ENCODE assay signal across 8 cellular contexts in the genomic region with DNA sequence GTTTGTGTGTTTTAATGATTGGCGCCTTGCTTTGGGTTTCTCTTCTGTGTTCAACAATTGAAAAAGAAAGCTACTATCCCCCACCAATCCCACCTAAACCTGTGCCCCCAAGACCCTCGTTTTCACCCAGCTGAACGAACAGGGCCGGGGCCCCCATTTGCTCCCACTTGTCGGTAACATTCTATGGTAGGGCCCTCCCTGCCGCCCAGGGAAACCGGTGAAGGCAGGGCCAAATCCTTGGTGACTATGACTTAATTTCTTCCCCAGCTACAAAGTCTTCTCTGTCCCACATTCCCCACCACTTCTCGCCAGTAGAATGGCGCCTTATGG. TPM values are rescaled to one million over a fixed set of nuclear protein-coding genes. Genes with fewer than 3 reads are reported as not detected.
A peak's percentile ranks its signal among the peaks of the same experiment; 100 is the strongest.
DNase-seq lines count a peak whose midpoint lies in the region; ATAC-seq and TF ChIP-seq lines count a peak whose summit lies in the region.

No MANE protein-coding gene starts in this region.

- no peak for TF ChIP-seq RAD21 in IMR-90 (IDR thresholded peaks at IDR 0.05; ENCODE audit: low read length)

- H4K5ac ChIP-seq in IMR-90 (ENCODE audit: low read depth, low read length) = peak overlapping the region; percentile 93

- DNase-seq in ACHN (peak; percentile 9), IMR-90 (no peak), mammary epithelial cell (no peak), mesothelial cell of epicardium (ENCODE audit: low spot score in 2 of 2, unreplicated experiment in 2 of 2) (no peak), D341Med (ENCODE audit: low spot score) (no peak), putamen (ENCODE audit: low spot score) (no peak), AG08396 (ENCODE audit: low spot score) (no peak)

- POLR2A ChIA-PET in IMR-90 (lab: Charles Lee; ENCODE audit: unreplicated experiment) = no interaction called here

- no peak for TF ChIP-seq POLR2A in IMR-90 (IDR thresholded peaks at IDR 0.05; ENCODE audit: low read depth, low read length)

- H3K9me3 ChIP-seq in IMR-90 (ENCODE audit: control insufficient read depth, insufficient read depth, low read length) (no peaks in the 10 kb centered on the region), mammary epithelial cell (replicated peaks; ENCODE audit: insufficient read depth, low read length) (no peaks in the 10 kb centered on the region)

- peak overlapping the region; percentile 99 for H3K4me3 Mint-ChIP-seq in mesothelial cell of epicardium

- peaks cover 8% of the 10 kb centered on the region for H3K4me1 ChIP-seq in IMR-90 (ENCODE audit: control insufficient read depth, insufficient read depth, low read length)
- peaks cover 15% of the 10 kb centered on the region for H3K4me1 ChIP-seq in mammary epithelial cell (ENCODE audit: insufficient read depth, low read length)

- in situ Hi-C loops in ACHN (cut with HindIII; ENCODE audit: low pct_ligation_motif_present, low pct_unique_long_range_greater_than_20kb, low sequenced_read_pairs) = no loop called here
- in situ Hi-C loops in IMR-90 (cut with MboI; ENCODE audit: low sequenced_read_pairs) = loop anchor here (10.0 kb wide), 1 partner anchor 209 kb away; no protein-coding TSS in a partner anchor
- in situ Hi-C loops in mammary epithelial cell (cut with MboI; ENCODE audit: low sequenced_read_pairs in 2 of 2) = loop anchor here in 1 of 2 donors (25.0 kb wide), 1 partner anchor 206 kb away; the partner anchor contains the start of gene NEURL3

- WGBS in IMR-90 (ENCODE audit: extremely low coverage in 2 of 2, insufficient read length in 1 of 2), 2 experiments = 18% methylated on average over 3 of the region's 9 CpGs; no CpG with 5 or more reads in 1 of the 2 experiments
- WGBS in mammary epithelial cell (ENCODE audit: low coverage, missing lambda C conversion rate) = 19% methylated on average over 9 of the region's 9 CpGs

- dilution Hi-C loops in IMR-90 (cut with HindIII; ENCODE audit: low sequenced_read_pairs, unreplicated experiment) (no loop called here), mammary epithelial cell (cut with HindIII; ENCODE audit: low sequenced_read_pairs) (no loop called here)

- peak overlapping the region; percentile 99 for H2AK9ac ChIP-seq in IMR-90 (replicated peaks; ENCODE audit: low read depth, low read length, poor library complexity)

- CTCF ChIA-PET in IMR-90 (lab: Yijun Ruan, JAX) (no interaction called here), mammary epithelial cell (lab: Charles Lee; ENCODE audit: low non-redundant PET) (no interaction called here)

- H4K91ac ChIP-seq in IMR-90 (ENCODE audit: insufficient read depth, low read depth, low read length) = peak overlapping the region; percentile 93

- ATAC-seq in IMR-90 (ENCODE audit: low read depth) (peak; percentile 4; the same call in 1 of the 2 replicates), GM21515 (IDR thresholded peaks at IDR 0.05; ENCODE audit: unreplicated experiment) (no peak)

- H3K27me3 ChIP-seq in IMR-90 (ENCODE audit: control insufficient read depth, insufficient read depth, low read length) = no peaks in the 10 kb centered on the region
- H3K27me3 ChIP-seq in mammary epithelial cell (ENCODE audit: insufficient read depth, low read length) = no peaks in the 10 kb centered on the region

- H3K4ac ChIP-seq in IMR-90 (ENCODE audit: low read depth, low read length) = peak overlapping the region; percentile 91

- H3K9me3 Mint-ChIP-seq in mesothelial cell of epicardium = no peaks in the 10 kb centered on the region

- peak overlapping the region; percentile 94 for H3K14ac ChIP-seq in IMR-90 (replicated peaks; ENCODE audit: low read depth, low read length)

- H3K79me2 ChIP-seq in mammary epithelial cell (ENCODE audit: insufficient read depth, low read length) = peaks cover 44% of the 10 kb centered on the region

- peak overlapping the region; percentile 89 for H3K56ac ChIP-seq in IMR-90 (ENCODE audit: extremely low read depth, insufficient read depth, low read length)

- peak overlapping the region; percentile 63 for H2BK5ac ChIP-seq in IMR-90 (ENCODE audit: low read depth, low read length, poor library complexity, severe bottlenecking)

- H4K20me1 ChIP-seq in IMR-90 (ENCODE audit: insufficient read depth, low read length) (peaks cover 12% of the 10 kb centered on the region; the same call in 1 of the 2 replicates), mammary epithelial cell (ENCODE audit: insufficient read depth, low read length) (no peaks in the 10 kb centered on the region)

- H3K23ac ChIP-seq in IMR-90 (ENCODE audit: low read depth, low read length) = peak overlapping the region; percentile 75

- H3K27ac Mint-ChIP-seq in mesothelial cell of epicardium = peak overlapping the region; percentile 98

- H3K4me1 Mint-ChIP-seq in mesothelial cell of epicardium = peaks cover 27% of the 10 kb centered on the region

- peak overlapping the region; percentile 79 for H2AK5ac ChIP-seq in IMR-90 (ENCODE audit: low read depth, low read length)

- intact Hi-C loops in IMR-90 (cut with micrococcal nuclease) (loop anchor here (1.0 kb wide), 1 partner anchor 203 kb away; no protein-coding TSS in a partner anchor), mammary epithelial cell (cut with micrococcal nuclease) (loop anchor here (1.0 kb wide), 3 partner anchors 24 to 203 kb away; no protein-coding TSS in a partner anchor)

- peak overlapping the region; percentile 40 for H3K18ac ChIP-seq in IMR-90 (ENCODE audit: low read depth, low read length)

- peak overlapping the region; percentile 50; the same call in 1 of the 2 replicates for H2BK120ac ChIP-seq in IMR-90 (ENCODE audit: low read depth, low read length)

- H3K4me2 ChIP-seq in IMR-90 (ENCODE audit: low read depth, low read length) = peak overlapping the region; percentile 92
- peak overlapping the region; percentile 74 for H3K4me2 ChIP-seq in mammary epithelial cell (ENCODE audit: insufficient read depth, low read depth, low read length)

- peak overlapping the region; percentile 24; the same call in 1 of the 3 replicates for H2BK15ac ChIP-seq in IMR-90 (ENCODE audit: low read depth, low read length)

- peaks cover 34 to 44% of the 10 kb centered on the region in 2 experiments for H3K79me1 ChIP-seq in IMR-90 (ENCODE audit: low read depth in 1 of 2, low read length in 2 of 2)

- H4K8ac ChIP-seq in IMR-90 (ENCODE audit: low read depth in 2 of 2, low read length in 2 of 2) = peak overlapping the region; percentile 98 to 99

- H3K36me3 Mint-ChIP-seq in mesothelial cell of epicardium = peaks cover 29% of the 10 kb centered on the region

- H3K9me1 ChIP-seq in IMR-90 (ENCODE audit: insufficient read depth, low read length) = peaks cover 3% of the 10 kb centered on the region; the same call in 1 of the 2 replicates

- BruUV-seq in IMR-90 (replicated peaks; lab: Mats Ljungman, UMichigan) (no TSS peak), mammary epithelial cell (replicated peaks; lab: Mats Ljungman, UMichigan) (TSS peak; percentile 87)

- no peak for TF ChIP-seq CTCF in IMR-90 (conservative IDR thresholded peaks at IDR 0.05; ENCODE audit: low read depth, low read length)
- no peak for TF ChIP-seq CTCF in mammary epithelial cell (conservative IDR thresholded peaks at IDR 0.05 in 1 of 2, IDR thresholded peaks at IDR 0.05 in 1 of 2; ENCODE audit: extremely low read depth in 1 of 2, insufficient read depth in 1 of 2, low read depth in 1 of 2, low read length in 2 of 2)
- TF ChIP-seq CTCF in mesothelial cell of epicardium (IDR thresholded peaks at IDR 0.05; ENCODE audit: unreplicated experiment) = no peak

- H3K36me3 ChIP-seq in IMR-90 (ENCODE audit: control insufficient read depth, insufficient read depth, low read length) = peaks cover 21% of the 10 kb centered on the region
- H3K36me3 ChIP-seq in mammary epithelial cell (ENCODE audit: insufficient read depth, low read length) = peaks cover 22% of the 10 kb centered on the region

- no peak overlapping the region for H2BK20ac ChIP-seq in IMR-90 (ENCODE audit: low read depth, low read length)

- peak overlapping the region; percentile 99 for H2AFZ ChIP-seq in IMR-90 (replicated peaks; ENCODE audit: low read length, poor library complexity)
- peak overlapping the region; percentile 98 for H2AFZ ChIP-seq in mammary epithelial cell (ENCODE audit: low read depth, low read length)

- peaks cover 3% of the 10 kb centered on the region for H3K27me3 Mint-ChIP-seq in mesothelial cell of epicardium (ENCODE audit: low read depth)

- H3K9ac ChIP-seq in IMR-90 (ENCODE audit: low read depth, low read length) (peak overlapping the region; percentile 81), mammary epithelial cell (ENCODE audit: insufficient read depth, low read length) (peak overlapping the region; percentile 88)

- H3K4me3 ChIP-seq in IMR-90 (ENCODE audit: insufficient read depth, low read depth, low read length) = peak overlapping the region; percentile 97
- H3K4me3 ChIP-seq in mammary epithelial cell (replicated peaks in 1 of 3; ENCODE audit: insufficient read depth in 1 of 3, low read depth in 2 of 3, low read length in 3 of 3) = peak overlapping the region; percentile 74 to 97 (median 84)

- peak overlapping the region; percentile 84 for H3K27ac ChIP-seq in IMR-90 (ENCODE audit: insufficient read depth, low read length)
- H3K27ac ChIP-seq in mammary epithelial cell (ENCODE audit: insufficient read depth, low read depth, low read length) = peak overlapping the region; percentile 79

RNA-seq across cellular contexts. Expression of gene SNRNP200, which starts 0.6 kb away (rescaled TPM):
- 44.1 and 44.2 TPM in 2 replicates for total RNA-seq in IMR-90 (2012; rRNA removed)
- polyA plus RNA-seq in IMR-90 (2012; rRNA removed) = 108 TPM in 2 replicates
- polyA plus RNA-seq in IMR-90 (2012; cell fraction: cytosol; rRNA removed) = 51.0 and 82.3 TPM in 2 replicates
- polyA plus RNA-seq in IMR-90 (2012; cell fraction: nucleus; rRNA removed; ENCODE audit: low replicate concordance) = 226 and 252 TPM in 2 replicates
- 10 to 100 TPM; 45.5 to 93.8 TPM for total RNA-seq in mammary epithelial cell
- 108 TPM for polyA plus RNA-seq in mammary epithelial cell
- 191 TPM for polyA minus RNA-seq in mammary epithelial cell
- total RNA-seq in mesothelial cell of epicardium = 195 to 200 TPM (median 199 TPM) in 3 replicates

RNA-seq across cellular contexts. Expression of gene ITPRIPL1, which starts 19.2 kb away (rescaled TPM):
- total RNA-seq in IMR-90 (2012; rRNA removed) = 1.1 and 1.4 TPM in 2 replicates
- polyA plus RNA-seq in IMR-90 (2012; rRNA removed) = 0.84 and 0.99 TPM in 2 replicates
- polyA plus RNA-seq in IMR-90 (2012; cell fraction: cytosol; rRNA removed) = 0.96 and 1.4 TPM in 2 replicates
- polyA plus RNA-seq in IMR-90 (2012; cell fraction: nucleus; rRNA removed; ENCODE audit: low replicate concordance) = 0.28 and 0.47 TPM in 2 replicates
- 1 to 10 TPM in 1 of 2 donors, under 1 TPM in 1; 0.28 to 1.3 TPM for total RNA-seq in mammary epithelial cell
- 0.17 TPM for polyA plus RNA-seq in mammary epithelial cell
- polyA minus RNA-seq in mammary epithelial cell = not detected
- total RNA-seq in mesothelial cell of epicardium = 8.9 to 12.0 TPM (median 10.9 TPM) in 3 replicates

RNA-seq across cellular contexts. Expression of gene NCAPH, which starts 29.6 kb away (rescaled TPM):
- 16.7 and 17.7 TPM in 2 replicates for total RNA-seq in IMR-90 (2012; rRNA removed)
- 16.5 and 19.4 TPM in 2 replicates for polyA plus RNA-seq in IMR-90 (2012; rRNA removed)
- 4.6 and 7.8 TPM in 2 replicates for polyA plus RNA-seq in IMR-90 (2012; cell fraction: cytosol; rRNA removed)
- polyA plus RNA-seq in IMR-90 (2012; cell fraction: nucleus; rRNA removed; ENCODE audit: low replicate concordance) = 7.2 and 9.7 TPM in 2 replicates
- total RNA-seq in mammary epithelial cell = 10 to 100 TPM in 1 of 2 donors, 1 to 10 TPM in 1; 1.2 to 21.1 TPM
- polyA plus RNA-seq in mammary epithelial cell = 34.5 TPM
- 46.3 TPM for polyA minus RNA-seq in mammary epithelial cell
- 13.1 to 13.9 TPM (median 13.6 TPM) in 3 replicates for total RNA-seq in mesothelial cell of epicardium

RNA-seq across cellular contexts. Expression of gene CIAO1, which starts 39.9 kb away (rescaled TPM):
- 85.5 and 94.3 TPM in 2 replicates for total RNA-seq in IMR-90 (2012; rRNA removed)
- polyA plus RNA-seq in IMR-90 (2012; rRNA removed) = 78.8 and 81.1 TPM in 2 replicates
- polyA plus RNA-seq in IMR-90 (2012; cell fraction: cytosol; rRNA removed) = 70.6 and 76.8 TPM in 2 replicates
- 68.9 and 97.1 TPM in 2 replicates for polyA plus RNA-seq in IMR-90 (2012; cell fraction: nucleus; rRNA removed; ENCODE audit: low replicate concordance)
- total RNA-seq in mammary epithelial cell = 10 to 100 TPM; 64.5 to 93.9 TPM
- 92.4 TPM for polyA plus RNA-seq in mammary epithelial cell
- 108 TPM for polyA minus RNA-seq in mammary epithelial cell
- total RNA-seq in mesothelial cell of epicardium = 73.8 to 74.6 TPM (median 74.2 TPM) in 3 replicates

RNA-seq across cellular contexts. Expression of gene TMEM127, which starts 40.1 kb away (rescaled TPM):
- total RNA-seq in IMR-90 (2012; rRNA removed) (20.0 and 35.7 TPM in 2 replicates), mammary epithelial cell (10 to 100 TPM; 39.9 to 43.8 TPM), mesothelial cell of epicardium (30.1 to 36.2 TPM (median 32.5 TPM) in 3 replicates)
- polyA plus RNA-seq in IMR-90 (2012; rRNA removed) (47.6 and 52.2 TPM in 2 replicates), mammary epithelial cell (47.6 TPM)
- 15.4 and 45.4 TPM in 2 replicates for polyA plus RNA-seq in IMR-90 (2012; cell fraction: cytosol; rRNA removed)
- 28.8 and 33.4 TPM in 2 replicates for polyA plus RNA-seq in IMR-90 (2012; cell fraction: nucleus; rRNA removed; ENCODE audit: low replicate concordance)
- 36.5 TPM for polyA minus RNA-seq in mammary epithelial cell
